Comparison of ENCODE assay signal across 1 cellular context in genomic region chr17:82304826-82305726, GRCh38.
TF ChIP-seq lines count a peak whose summit lies in the region.

No MANE protein-coding gene starts in this region.

TF ChIP-seq in HepG2, 621 proteins besides CTCF, POLR2A, EP300 and RAD21 (continued from another document and continues in another):
- TF ChIP-seq ZNF704 (CRISPR knock-in tag; IDR thresholded peaks at IDR 0.05; ENCODE audit: borderline replicate concordance) (0 out of 2 replicates have a peak, but pooled peaks have one; percentile 24), GLMP (CRISPR knock-in tag; IDR thresholded peaks at IDR 0.05; ENCODE audit: borderline replicate concordance) (no peak), ZNF468 (CRISPR knock-in tag; IDR thresholded peaks at IDR 0.05) (no peak), THRA (CRISPR knock-in tag; IDR thresholded peaks at IDR 0.05; ENCODE audit: borderline replicate concordance) (peak; percentile 60; the same call in 1 of the 2 replicates), NFAT5 (CRISPR knock-in tag; IDR thresholded peaks at IDR 0.05) (0 out of 2 replicates have a peak, but pooled peaks have one; percentile 63), FOXC1 (CRISPR knock-in tag; IDR thresholded peaks at IDR 0.05; ENCODE audit: borderline replicate concordance) (0 out of 2 replicates have a peak, but pooled peaks have one; percentile 51), TBX2 (CRISPR knock-in tag; IDR thresholded peaks at IDR 0.05; ENCODE audit: borderline replicate concordance) (peak; percentile 28; the same call in 1 of the 2 replicates), ZNF792 (CRISPR knock-in tag; IDR thresholded peaks at IDR 0.05) (no peak), NR2F1 (CRISPR knock-in tag; IDR thresholded peaks at IDR 0.05) (no peak), ZBTB39 (CRISPR knock-in tag; IDR thresholded peaks at IDR 0.05) (no peak), POGK (CRISPR knock-in tag; conservative IDR thresholded peaks at IDR 0.05) (no peak), THAP9 (CRISPR knock-in tag; IDR thresholded peaks at IDR 0.05; ENCODE audit: borderline replicate concordance) (no peak; the same call in 1 of the 2 replicates), ZSCAN22 (CRISPR knock-in tag; IDR thresholded peaks at IDR 0.05) (no peak), SSRP1 (CRISPR knock-in tag; IDR thresholded peaks at IDR 0.05) (no peak), ZNF781 (CRISPR knock-in tag; IDR thresholded peaks at IDR 0.05; ENCODE audit: borderline replicate concordance, not compliant biosample characterization) (no peak), GATAD2A (CRISPR knock-in tag; IDR thresholded peaks at IDR 0.05) (0 out of 2 replicates have a peak, but pooled peaks have one; percentile 27), RFX3 (CRISPR knock-in tag; IDR thresholded peaks at IDR 0.05) (no peak), CCAR2 (optimal IDR thresholded peaks at IDR 0.05; ENCODE audit: low read depth, low read length) (no peak), ZNF512 (CRISPR knock-in tag; IDR thresholded peaks at IDR 0.05) (0 out of 2 replicates have a peak, but pooled peaks have one; percentile 43), KLF16 (CRISPR knock-in tag; IDR thresholded peaks at IDR 0.05) (0 out of 4 replicates have a peak, but pooled peaks of 1 of the 2 experiments have one; percentile 31), NFIB (CRISPR knock-in tag; IDR thresholded peaks at IDR 0.05; ENCODE audit: borderline replicate concordance) (no peak), MAZ (IDR thresholded peaks at IDR 0.05; ENCODE audit: borderline replicate concordance, low read depth, low read length) (0 out of 2 replicates have a peak, but pooled peaks have one; percentile 16), MAZ (CRISPR knock-in tag; IDR thresholded peaks at IDR 0.05; ENCODE audit: low read depth) (0 out of 2 replicates have a peak, but pooled peaks have one; percentile 33)
- TF ChIP-seq, protein P1, sequence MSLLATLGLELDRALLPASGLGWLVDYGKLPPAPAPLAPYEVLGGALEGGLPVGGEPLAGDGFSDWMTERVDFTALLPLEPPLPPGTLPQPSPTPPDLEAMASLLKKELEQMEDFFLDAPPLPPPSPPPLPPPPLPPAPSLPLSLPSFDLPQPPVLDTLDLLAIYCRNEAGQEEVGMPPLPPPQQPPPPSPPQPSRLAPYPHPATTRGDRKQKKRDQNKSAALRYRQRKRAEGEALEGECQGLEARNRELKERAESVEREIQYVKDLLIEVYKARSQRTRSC (CRISPR knock-in tag; IDR thresholded peaks at IDR 0.05; ENCODE audit: low read depth), result no peak
- TF ChIP-seq, protein P2, sequence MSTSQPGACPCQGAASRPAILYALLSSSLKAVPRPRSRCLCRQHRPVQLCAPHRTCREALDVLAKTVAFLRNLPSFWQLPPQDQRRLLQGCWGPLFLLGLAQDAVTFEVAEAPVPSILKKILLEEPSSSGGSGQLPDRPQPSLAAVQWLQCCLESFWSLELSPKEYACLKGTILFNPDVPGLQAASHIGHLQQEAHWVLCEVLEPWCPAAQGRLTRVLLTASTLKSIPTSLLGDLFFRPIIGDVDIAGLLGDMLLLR (CRISPR knock-in tag; IDR thresholded peaks at IDR 0.05), result no peak
